9 cellular contexts compared by ENCODE assay signal in genomic region chr9:116154976-116155699, GRCh38. TPM values are rescaled to one million over a fixed set of nuclear protein-coding genes. Genes with fewer than 3 reads are reported as not detected.
DNase-seq lines count a peak whose midpoint lies in the region; ATAC-seq and TF ChIP-seq lines count a peak whose summit lies in the region.
"Had no signal": no experiment of that assay in that cellular context is flagged by ENCODE, and none has a peak within 500 bp of the region (broad histone marks: within the 10 kb centered on the region; RNA-seq: fewer than 3 reads in every experiment).

No MANE protein-coding gene starts in this region.

- peaks cover 33% of the 10 kb centered on the region for H3K36me3 ChIP-seq in brain microvascular endothelial cell (replicated peaks)
- no peaks in the 10 kb centered on the region for H3K36me3 ChIP-seq in kidney epithelial cell (ENCODE audit: control insufficient read depth, insufficient read depth, low read length)
- no peaks in the 10 kb centered on the region for H3K36me3 ChIP-seq in stomach

- H3K4me3 ChIP-seq in HFF-Myc (replicated peaks; ENCODE audit: low read depth, low read length), result peak overlapping the region; percentile 69
- peak overlapping the region; percentile 88 for H3K4me3 ChIP-seq in brain microvascular endothelial cell (ENCODE audit: low read depth, low read length)
- H3K4me3 ChIP-seq in kidney epithelial cell (ENCODE audit: low read depth, low read length), result peak overlapping the region; percentile 57
- H3K4me3 ChIP-seq in stomach, result peak overlapping the region; percentile 49 to 63 (median 53)

- WGBS in stomach, 5 donors, result 1 to 6% (median 2%) methylated on average over 27 of the region's 27 CpGs

- peak overlapping the region; percentile 97 for H3K27ac ChIP-seq in brain microvascular endothelial cell
- H3K27ac ChIP-seq in stomach, result peak overlapping the region; percentile 37 to 81 (median 71)

- TF ChIP-seq CTCF in HFF-Myc (IDR thresholded peaks at IDR 0.05; ENCODE audit: low read depth, low read length, missing control alignments), result no peak
- no peak for TF ChIP-seq CTCF in brain microvascular endothelial cell (IDR thresholded peaks at IDR 0.05; ENCODE audit: low read depth, low read length, missing control alignments)
- no peak for TF ChIP-seq CTCF in kidney epithelial cell (IDR thresholded peaks at IDR 0.05; ENCODE audit: insufficient read depth, low read length, poor library complexity, severe bottlenecking)
- no peak for TF ChIP-seq CTCF in stomach (IDR thresholded peaks at IDR 0.05)

- no peaks in the 10 kb centered on the region for H3K27me3 ChIP-seq in brain microvascular endothelial cell (replicated peaks)
- H3K27me3 ChIP-seq in kidney epithelial cell (ENCODE audit: control insufficient read depth, insufficient read depth, low read length), result no peaks in the 10 kb centered on the region
- H3K27me3 ChIP-seq in stomach, result peaks cover 0 to 66% (median 19%) of the 10 kb centered on the region in 3 donors

- no peaks in the 10 kb centered on the region for H3K9me3 ChIP-seq in stomach

- intact Hi-C loops in stomach (cut with DNase I; ENCODE audit: low total_unique reads), result loop anchor here (10.0 kb wide), 2 partner anchors 420 to 500 kb away; no protein-coding TSS in a partner anchor

- TF ChIP-seq EP300 in stomach (IDR thresholded peaks at IDR 0.05), result no peak

- no peak for TF ChIP-seq POLR2A in stomach (IDR thresholded peaks at IDR 0.05)

- in situ Hi-C loops in brain microvascular endothelial cell (cut with HindIII; ENCODE audit: low pct_ligation_motif_present, low sequenced_read_pairs), result no loop called here

- no peak for ATAC-seq in GM21825 (IDR thresholded peaks at IDR 0.05; ENCODE audit: unreplicated experiment)

- peaks cover 15 to 44% (median 29%) of the 10 kb centered on the region in 4 donors for H3K4me1 ChIP-seq in stomach

- DNase-seq in HFF-Myc (ENCODE audit: extremely low read depth, low read depth), result peak; percentile 20
- peak; percentile 60 for DNase-seq in brain microvascular endothelial cell
- no peak for DNase-seq in kidney epithelial cell (ENCODE audit: low read depth)
- no peak for DNase-seq in stomach
- no peak for DNase-seq in T-helper 9 cell
- DNase-seq in SW480 (ENCODE audit: low spot score), result no peak
- DNase-seq in hepatic stellate cell (ENCODE audit: low spot score), result no peak
- DNase-seq: activated gamma-delta T cell treated with Interleukin-2 at 50 U/mL for 16 hours had no signal

RNA-seq across cellular contexts. Expression of gene PAPPA, which starts 1.5 kb away (rescaled TPM):
- 15.4 and 15.5 TPM in 2 replicates for total RNA-seq in kidney epithelial cell
- 10 to 100 TPM in 1 of 5 donors, 1 to 10 TPM in 2, under 1 TPM in 2; 0.45 to 11.7 (median 7.0) TPM for total RNA-seq in stomach
- polyA plus RNA-seq in stomach, result 1 to 10 TPM in 2 of 3 donors, under 1 TPM in 1; 0.73 to 2.6 (median 1.2) TPM

Comparison
In these comparisons a context has a peak if more than half of its experiments do, and no peak if none do; other contexts are left out.
1. DNase-seq: peak in HFF-Myc (single experiment) and brain microvascular endothelial cell (single experiment); none in kidney epithelial cell (single experiment), stomach (single experiment), T-helper 9 cell (single experiment), SW480 (single experiment) and hepatic stellate cell (single experiment).
2. Peak in every context shown above with its lines, with median percentiles within 50 percentile points of each other: H3K4me3 ChIP-seq.